1 cellular context compared by ENCODE assay signal in the genomic region with DNA sequence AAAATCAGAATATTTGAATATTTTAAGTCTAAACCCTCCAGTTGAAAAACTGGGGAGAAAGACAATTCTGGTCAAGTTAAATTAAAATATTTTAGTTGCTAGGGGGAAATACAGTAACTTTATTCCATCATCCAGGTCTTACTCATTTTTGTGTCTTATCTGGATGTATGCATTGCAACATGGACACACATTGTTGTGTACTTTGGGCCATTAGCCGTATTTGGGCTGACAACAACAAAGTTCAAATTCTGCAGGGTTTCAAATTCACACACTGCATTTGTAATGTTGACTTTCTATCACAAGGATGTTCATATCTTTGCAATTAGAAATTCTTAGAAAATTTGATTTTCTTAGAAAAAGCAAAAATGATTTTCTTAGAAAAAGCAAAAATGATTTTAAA.
TF ChIP-seq lines count a peak whose summit lies in the region.

No MANE protein-coding gene starts in this region.

TF ChIP-seq in HepG2, 621 proteins besides CTCF, POLR2A, EP300 and RAD21 (continued from another document and continues in another):
- TF ChIP-seq ZNF276 (CRISPR knock-in tag; IDR thresholded peaks at IDR 0.05; ENCODE audit: low read depth) (no peak), TSC22D2 (CRISPR knock-in tag; IDR thresholded peaks at IDR 0.05; ENCODE audit: borderline replicate concordance) (no peak), HNF4A (CRISPR knock-in tag; IDR thresholded peaks at IDR 0.05) (peak; percentile 67), FOXJ3 (CRISPR knock-in tag; IDR thresholded peaks at IDR 0.05; ENCODE audit: borderline replicate concordance) (peak; percentile 37; the same call in 1 of the 2 replicates), CEBPB (IDR thresholded peaks at IDR 0.05; ENCODE audit: borderline replicate concordance, low read depth, low read length) (peak; percentile 88), BCL6 (CRISPR knock-in tag; IDR thresholded peaks at IDR 0.05) (peak; percentile 30; the same call in 1 of the 2 replicates), HDAC2 (CRISPR knock-in tag; IDR thresholded peaks at IDR 0.05) (0 out of 2 replicates have a peak, but pooled peaks have one; percentile 18), CEBPG (CRISPR knock-in tag; IDR thresholded peaks at IDR 0.05) (peak; percentile 38; the same call in 1 of the 2 replicates), CENPT (CRISPR knock-in tag; IDR thresholded peaks at IDR 0.05; ENCODE audit: low read depth) (no peak), ZNF451 (CRISPR knock-in tag; IDR thresholded peaks at IDR 0.05) (no peak), PAXIP1 (CRISPR knock-in tag; conservative IDR thresholded peaks at IDR 0.05) (peak; percentile 33; the same call in 1 of the 2 replicates), ZNF367 (CRISPR knock-in tag; IDR thresholded peaks at IDR 0.05; ENCODE audit: borderline replicate concordance) (no peak), KDM3A (CRISPR knock-in tag; IDR thresholded peaks at IDR 0.05; ENCODE audit: low read depth) (no peak), FOXO1 (CRISPR knock-in tag; IDR thresholded peaks at IDR 0.05) (peak; percentile 31; the same call in 1 of the 2 replicates), ZNF646 (CRISPR knock-in tag; IDR thresholded peaks at IDR 0.05) (peak; percentile 88), ZNF614 (CRISPR knock-in tag; IDR thresholded peaks at IDR 0.05; ENCODE audit: borderline replicate concordance) (no peak), ZNF260 (CRISPR knock-in tag; IDR thresholded peaks at IDR 0.05; ENCODE audit: borderline replicate concordance, low read depth) (no peak), BCLAF1 (IDR thresholded peaks at IDR 0.05) (no peak), ZNF121 (CRISPR knock-in tag; IDR thresholded peaks at IDR 0.05) (no peak), POLR2G (IDR thresholded peaks at IDR 0.05; ENCODE audit: low read depth, low read length) (no peak)
- TF ChIP-seq, protein P1, sequence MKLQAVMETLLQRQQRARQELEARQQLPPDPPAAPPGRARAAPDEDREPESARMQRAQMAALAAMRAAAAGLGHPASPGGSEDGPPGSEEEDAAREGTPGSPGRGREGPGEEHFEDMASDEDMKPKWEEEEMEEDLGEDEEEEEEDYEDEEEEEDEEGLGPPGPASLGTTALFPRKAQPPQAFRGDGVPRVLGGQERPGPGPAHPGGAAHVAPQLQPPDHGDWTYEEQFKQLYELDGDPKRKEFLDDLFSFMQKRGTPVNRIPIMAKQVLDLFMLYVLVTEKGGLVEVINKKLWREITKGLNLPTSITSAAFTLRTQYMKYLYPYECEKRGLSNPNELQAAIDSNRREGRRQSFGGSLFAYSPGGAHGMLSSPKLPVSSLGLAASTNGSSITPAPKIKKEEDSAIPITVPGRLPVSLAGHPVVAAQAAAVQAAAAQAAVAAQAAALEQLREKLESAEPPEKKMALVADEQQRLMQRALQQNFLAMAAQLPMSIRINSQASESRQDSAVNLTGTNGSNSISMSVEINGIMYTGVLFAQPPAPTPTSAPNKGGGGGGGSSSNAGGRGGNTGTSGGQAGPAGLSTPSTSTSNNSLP (IDR thresholded peaks at IDR 0.05; ENCODE audit: low read depth, low read length) = peak; percentile 53; the same call in 1 of the 2 replicates
- TF ChIP-seq, protein P2, sequence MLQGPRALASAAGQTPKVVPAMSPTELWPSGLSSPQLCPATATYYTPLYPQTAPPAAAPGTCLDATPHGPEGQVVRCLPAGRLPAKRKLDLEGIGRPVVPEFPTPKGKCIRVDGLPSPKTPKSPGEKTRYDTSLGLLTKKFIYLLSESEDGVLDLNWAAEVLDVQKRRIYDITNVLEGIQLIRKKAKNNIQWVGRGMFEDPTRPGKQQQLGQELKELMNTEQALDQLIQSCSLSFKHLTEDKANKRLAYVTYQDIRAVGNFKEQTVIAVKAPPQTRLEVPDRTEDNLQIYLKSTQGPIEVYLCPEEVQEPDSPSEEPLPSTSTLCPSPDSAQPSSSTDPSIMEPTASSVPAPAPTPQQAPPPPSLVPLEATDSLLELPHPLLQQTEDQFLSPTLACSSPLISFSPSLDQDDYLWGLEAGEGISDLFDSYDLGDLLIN (CRISPR knock-in tag; IDR thresholded peaks at IDR 0.05; ENCODE audit: borderline replicate concordance) = no peak
- TF ChIP-seq, protein P3, sequence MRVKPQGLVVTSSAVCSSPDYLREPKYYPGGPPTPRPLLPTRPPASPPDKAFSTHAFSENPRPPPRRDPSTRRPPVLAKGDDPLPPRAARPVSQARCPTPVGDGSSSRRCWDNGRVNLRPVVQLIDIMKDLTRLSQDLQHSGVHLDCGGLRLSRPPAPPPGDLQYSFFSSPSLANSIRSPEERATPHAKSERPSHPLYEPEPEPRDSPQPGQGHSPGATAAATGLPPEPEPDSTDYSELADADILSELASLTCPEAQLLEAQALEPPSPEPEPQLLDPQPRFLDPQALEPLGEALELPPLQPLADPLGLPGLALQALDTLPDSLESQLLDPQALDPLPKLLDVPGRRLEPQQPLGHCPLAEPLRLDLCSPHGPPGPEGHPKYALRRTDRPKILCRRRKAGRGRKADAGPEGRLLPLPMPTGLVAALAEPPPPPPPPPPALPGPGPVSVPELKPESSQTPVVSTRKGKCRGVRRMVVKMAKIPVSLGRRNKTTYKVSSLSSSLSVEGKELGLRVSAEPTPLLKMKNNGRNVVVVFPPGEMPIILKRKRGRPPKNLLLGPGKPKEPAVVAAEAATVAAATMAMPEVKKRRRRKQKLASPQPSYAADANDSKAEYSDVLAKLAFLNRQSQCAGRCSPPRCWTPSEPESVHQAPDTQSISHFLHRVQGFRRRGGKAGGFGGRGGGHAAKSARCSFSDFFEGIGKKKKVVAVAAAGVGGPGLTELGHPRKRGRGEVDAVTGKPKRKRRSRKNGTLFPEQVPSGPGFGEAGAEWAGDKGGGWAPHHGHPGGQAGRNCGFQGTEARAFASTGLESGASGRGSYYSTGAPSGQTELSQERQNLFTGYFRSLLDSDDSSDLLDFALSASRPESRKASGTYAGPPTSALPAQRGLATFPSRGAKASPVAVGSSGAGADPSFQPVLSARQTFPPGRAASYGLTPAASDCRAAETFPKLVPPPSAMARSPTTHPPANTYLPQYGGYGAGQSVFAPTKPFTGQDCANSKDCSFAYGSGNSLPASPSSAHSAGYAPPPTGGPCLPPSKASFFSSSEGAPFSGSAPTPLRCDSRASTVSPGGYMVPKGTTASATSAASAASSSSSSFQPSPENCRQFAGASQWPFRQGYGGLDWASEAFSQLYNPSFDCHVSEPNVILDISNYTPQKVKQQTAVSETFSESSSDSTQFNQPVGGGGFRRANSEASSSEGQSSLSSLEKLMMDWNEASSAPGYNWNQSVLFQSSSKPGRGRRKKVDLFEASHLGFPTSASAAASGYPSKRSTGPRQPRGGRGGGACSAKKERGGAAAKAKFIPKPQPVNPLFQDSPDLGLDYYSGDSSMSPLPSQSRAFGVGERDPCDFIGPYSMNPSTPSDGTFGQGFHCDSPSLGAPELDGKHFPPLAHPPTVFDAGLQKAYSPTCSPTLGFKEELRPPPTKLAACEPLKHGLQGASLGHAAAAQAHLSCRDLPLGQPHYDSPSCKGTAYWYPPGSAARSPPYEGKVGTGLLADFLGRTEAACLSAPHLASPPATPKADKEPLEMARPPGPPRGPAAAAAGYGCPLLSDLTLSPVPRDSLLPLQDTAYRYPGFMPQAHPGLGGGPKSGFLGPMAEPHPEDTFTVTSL (CRISPR knock-in tag; IDR thresholded peaks at IDR 0.05; ENCODE audit: borderline replicate concordance) = peak; percentile 45; the same call in 1 of the 2 replicates
- TF ChIP-seq, protein P4, sequence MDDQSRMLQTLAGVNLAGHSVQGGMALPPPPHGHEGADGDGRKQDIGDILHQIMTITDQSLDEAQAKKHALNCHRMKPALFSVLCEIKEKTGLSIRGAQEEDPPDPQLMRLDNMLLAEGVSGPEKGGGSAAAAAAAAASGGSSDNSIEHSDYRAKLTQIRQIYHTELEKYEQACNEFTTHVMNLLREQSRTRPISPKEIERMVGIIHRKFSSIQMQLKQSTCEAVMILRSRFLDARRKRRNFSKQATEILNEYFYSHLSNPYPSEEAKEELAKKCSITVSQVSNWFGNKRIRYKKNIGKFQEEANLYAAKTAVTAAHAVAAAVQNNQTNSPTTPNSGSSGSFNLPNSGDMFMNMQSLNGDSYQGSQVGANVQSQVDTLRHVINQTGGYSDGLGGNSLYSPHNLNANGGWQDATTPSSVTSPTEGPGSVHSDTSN (CRISPR knock-in tag; IDR thresholded peaks at IDR 0.05; ENCODE audit: borderline replicate concordance) = no peak
